In genomic region chr10:72626444-72626754, GRCh38 we compare ENCODE assay signal across 8 cellular contexts. TPM values are rescaled to one million over a fixed set of nuclear protein-coding genes. Genes with fewer than 3 reads are reported as not detected.
DNase-seq lines count a peak whose midpoint lies in the region; ATAC-seq lines count a peak whose summit lies in the region.

No MANE protein-coding gene starts in this region.

- H3K27ac Mint-ChIP-seq in activated CD4-positive, alpha-beta T cell treated with anti-CD3 and anti-CD28 coated beads for 36 hours, result peak overlapping the region; percentile 91
- H3K27ac Mint-ChIP-seq in activated T-helper 1 cell treated with anti-CD3 and anti-CD28 coated beads, Interleukin-12 subunit alpha, Interleukin-12 subunit beta, Interleukin-2, Interleukin-4 antibody, amounts not matched to agents 30 ng/mL and 10 ng/mL and 1 ng/mL, durations not matched to agents 14 hours and 24 hours and 36 hours, result peak overlapping the region; percentile 94

- H3K4me3 ChIP-seq in iPS-20b (ENCODE audit: low read length) (peak overlapping the region; percentile 59), subcutaneous abdominal adipose tissue (ENCODE audit: low read depth in 1 of 5, low read length in 5 of 5) (peak overlapping the region; percentile 50 to 100 (median 93))

- peak overlapping the region; percentile 94 for H3K4me3 Mint-ChIP-seq in activated CD4-positive, alpha-beta T cell treated with anti-CD3 and anti-CD28 coated beads for 36 hours
- peak overlapping the region; percentile 96 for H3K4me3 Mint-ChIP-seq in activated T-helper 1 cell treated with anti-CD3 and anti-CD28 coated beads, Interleukin-12 subunit alpha, Interleukin-12 subunit beta, Interleukin-2, Interleukin-4 antibody, amounts not matched to agents 30 ng/mL and 10 ng/mL and 1 ng/mL, durations not matched to agents 14 hours and 24 hours and 36 hours

- no peak overlapping the region for H3K27ac ChIP-seq in iPS-20b (ENCODE audit: low read length)
- H3K27ac ChIP-seq in subcutaneous abdominal adipose tissue (ENCODE audit: low read depth, low read length), result peak overlapping the region; percentile 82

- H3K36me3 Mint-ChIP-seq in activated CD4-positive, alpha-beta T cell treated with anti-CD3 and anti-CD28 coated beads for 36 hours (ENCODE audit: low read depth), result peaks cover 2% of the 10 kb centered on the region
- peaks cover 4% of the 10 kb centered on the region for H3K36me3 Mint-ChIP-seq in activated T-helper 1 cell treated with anti-CD3 and anti-CD28 coated beads, Interleukin-12 subunit alpha, Interleukin-12 subunit beta, Interleukin-2, Interleukin-4 antibody, amounts not matched to agents 30 ng/mL and 10 ng/mL and 1 ng/mL, durations not matched to agents 14 hours and 24 hours and 36 hours (ENCODE audit: low read depth)

- CTCF ChIA-PET in activated CD4-positive, alpha-beta T cell treated with anti-CD3 and anti-CD28 coated beads for 36 hours (lab: Charles Lee), result interaction anchor here (1.1 to 1.2 kb wide), 5 partner anchors 13 to 323 kb away, joined by 3 to 4 read pairs (median 3); partner anchors contain the start of gene MCU

- DNase-seq in activated CD4-positive, alpha-beta T cell treated with anti-CD3 and anti-CD28 coated beads for 36 hours, result no peak
- DNase-seq in activated CD4-positive, alpha-beta T cell treated with anti-CD3 and anti-CD28 coated beads for 48 hours, result no peak
- DNase-seq in activated T-helper 1 cell treated with anti-CD3 and anti-CD28 coated beads, Interleukin-12 subunit alpha, Interleukin-12 subunit beta, Interleukin-2, Interleukin-4 antibody, amounts not matched to agents 30 ng/mL and 10 ng/mL and 1 ng/mL, durations not matched to agents 14 hours and 24 hours and 36 hours (ENCODE audit: low spot score), result no peak
- DNase-seq in HuH-7.5 (ENCODE audit: low spot score), result no peak

- no peaks in the 10 kb centered on the region for H3K9me3 Mint-ChIP-seq in activated CD4-positive, alpha-beta T cell treated with anti-CD3 and anti-CD28 coated beads for 36 hours (ENCODE audit: low read depth)
- H3K9me3 Mint-ChIP-seq in activated T-helper 1 cell treated with anti-CD3 and anti-CD28 coated beads, Interleukin-12 subunit alpha, Interleukin-12 subunit beta, Interleukin-2, Interleukin-4 antibody, amounts not matched to agents 30 ng/mL and 10 ng/mL and 1 ng/mL, durations not matched to agents 14 hours and 24 hours and 36 hours, result no peaks in the 10 kb centered on the region

- POLR2A ChIA-PET in activated CD4-positive, alpha-beta T cell treated with anti-CD3 and anti-CD28 coated beads for 36 hours (lab: Charles Lee), result interaction anchor here (0.7 to 1.7 kb wide), 4 partner anchors 53 to 72 kb away, joined by 3 to 7 read pairs (median 4); partner anchors contain the start of gene MCU

- H3K36me3 ChIP-seq in iPS-20b (ENCODE audit: insufficient read depth, low read depth, low read length) (no peaks in the 10 kb centered on the region), subcutaneous abdominal adipose tissue (ENCODE audit: control insufficient read depth in 5 of 5, insufficient read depth in 5 of 5, low read length in 5 of 5) (no peaks in the 10 kb centered on the region)

- peaks cover 7% of the 10 kb centered on the region for H3K4me1 Mint-ChIP-seq in activated CD4-positive, alpha-beta T cell treated with anti-CD3 and anti-CD28 coated beads for 36 hours
- H3K4me1 Mint-ChIP-seq in activated T-helper 1 cell treated with anti-CD3 and anti-CD28 coated beads, Interleukin-12 subunit alpha, Interleukin-12 subunit beta, Interleukin-2, Interleukin-4 antibody, amounts not matched to agents 30 ng/mL and 10 ng/mL and 1 ng/mL, durations not matched to agents 14 hours and 24 hours and 36 hours (ENCODE audit: low read depth), result peaks cover 13% of the 10 kb centered on the region

- H3K27me3 ChIP-seq in iPS-20b (ENCODE audit: insufficient read depth, low read length) (no peaks in the 10 kb centered on the region), subcutaneous abdominal adipose tissue (ENCODE audit: control insufficient read depth in 5 of 5, insufficient read depth in 4 of 5, low read length in 5 of 5) (no peaks in the 10 kb centered on the region)

- H3K4me1 ChIP-seq in iPS-20b (ENCODE audit: insufficient read depth, low read length) (peaks cover 4% of the 10 kb centered on the region; the same call in 1 of the 2 replicates), subcutaneous abdominal adipose tissue (ENCODE audit: control insufficient read depth in 5 of 5, insufficient read depth in 5 of 5, low read length in 5 of 5) (peaks cover 0 to 17% (median 15%) of the 10 kb centered on the region in 5 donors)

- peak overlapping the region; percentile 84; the same call in 1 of the 2 replicates for H3K9ac ChIP-seq in iPS-20b (ENCODE audit: low read depth, low read length)
- peak overlapping the region in 4 of 5 donors; percentile 59 to 72 (median 65) for H3K9ac ChIP-seq in subcutaneous abdominal adipose tissue (ENCODE audit: low read length in 5 of 5)

- H3K9me3 ChIP-seq in iPS-20b (ENCODE audit: insufficient read depth, low read depth, low read length), result no peaks in the 10 kb centered on the region
- H3K9me3 ChIP-seq in subcutaneous abdominal adipose tissue (ENCODE audit: control insufficient read depth in 5 of 5, low read length in 5 of 5), result no peaks in the 10 kb centered on the region

- intact Hi-C loops in activated CD4-positive, alpha-beta T cell treated with anti-CD3 and anti-CD28 coated beads for 36 hours (cut with DNase I, micrococcal nuclease), result loop anchor here (1.0 to 10.0 kb wide), 10 partner anchors 62 to 620 kb away; partner anchors contain the start of genes MCU (in 2 of the 2), ANAPC16 (in 1 of the 2), ASCC1 (in 1 of the 2) and DNAJB12 (in 1 of the 2)
- intact Hi-C loops in activated T-helper 1 cell treated with anti-CD3 and anti-CD28 coated beads, Interleukin-12 subunit alpha, Interleukin-12 subunit beta, Interleukin-2, Interleukin-4 antibody, amounts not matched to agents 30 ng/mL and 10 ng/mL and 1 ng/mL, durations not matched to agents 14 hours and 24 hours and 36 hours (cut with micrococcal nuclease), result loop anchor here (1.0 to 10.0 kb wide), 8 partner anchors 11 to 868 kb away; partner anchors contain the start of genes MCU, MRPS16, P4HA1 and PPP3CB

- H3K27me3 Mint-ChIP-seq in activated CD4-positive, alpha-beta T cell treated with anti-CD3 and anti-CD28 coated beads for 36 hours, result no peaks in the 10 kb centered on the region
- peaks cover 6% of the 10 kb centered on the region for H3K27me3 Mint-ChIP-seq in activated T-helper 1 cell treated with anti-CD3 and anti-CD28 coated beads, Interleukin-12 subunit alpha, Interleukin-12 subunit beta, Interleukin-2, Interleukin-4 antibody, amounts not matched to agents 30 ng/mL and 10 ng/mL and 1 ng/mL, durations not matched to agents 14 hours and 24 hours and 36 hours (ENCODE audit: insufficient read depth)

- no peak for ATAC-seq in activated CD4-positive, alpha-beta T cell treated with anti-CD3 and anti-CD28 coated beads for 36 hours
- no peak for ATAC-seq in GM21447 (IDR thresholded peaks at IDR 0.05; ENCODE audit: unreplicated experiment)
- no peak for ATAC-seq in GM18519 (IDR thresholded peaks at IDR 0.05; ENCODE audit: low FRiP score, unreplicated experiment)

RNA-seq across cellular contexts. Expression of gene MICU1, which starts 0.5 kb away (rescaled TPM):
- total RNA-seq in activated CD4-positive, alpha-beta T cell treated with anti-CD3 and anti-CD28 coated beads for 36 hours, result 10 to 100 TPM; 41.0 to 51.5 TPM
- total RNA-seq in activated T-helper 1 cell treated with anti-CD3 and anti-CD28 coated beads, Interleukin-12 subunit alpha, Interleukin-12 subunit beta, Interleukin-2, Interleukin-4 antibody, amounts not matched to agents 30 ng/mL and 10 ng/mL and 1 ng/mL, durations not matched to agents 14 hours and 24 hours and 36 hours, result 28.4 and 29.5 TPM in 2 replicates
